Comparison of ENCODE assay signal across 14 cellular contexts in the genomic region with DNA sequence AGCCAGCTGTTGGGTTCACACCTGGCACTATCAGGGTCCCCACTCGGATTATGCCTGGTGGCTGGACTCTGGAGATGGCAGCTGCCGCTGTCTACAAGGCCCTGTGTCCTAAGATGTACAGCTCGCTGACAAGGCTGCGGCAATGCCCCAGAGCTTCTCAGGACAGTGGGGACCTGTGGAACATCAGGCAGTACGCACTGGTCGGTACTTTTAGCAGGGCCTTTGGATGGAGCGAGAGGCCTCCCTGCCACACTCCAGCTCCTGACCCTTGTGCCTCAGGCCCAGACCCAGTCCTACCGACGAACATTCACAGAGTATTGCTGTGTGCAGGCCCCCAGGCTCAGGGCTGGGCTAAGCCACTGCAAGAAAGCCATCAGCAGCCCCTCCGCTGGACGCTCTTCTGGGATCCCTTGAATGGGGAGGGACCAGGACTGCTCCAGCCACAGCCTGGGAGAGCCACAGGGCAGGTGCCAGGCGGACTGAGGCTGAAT. TPM values are rescaled to one million over a fixed set of nuclear protein-coding genes. Genes with fewer than 3 reads are reported as not detected.
DNase-seq lines count a peak whose midpoint lies in the region; TF ChIP-seq lines count a peak whose summit lies in the region.
"Had no signal": no experiment of that assay in that cellular context is flagged by ENCODE, and none has a peak within 500 bp of the region (broad histone marks: within the 10 kb centered on the region; RNA-seq: fewer than 3 reads in every experiment).

No MANE protein-coding gene starts in this region.

- no peaks in the 10 kb centered on the region for H3K36me3 ChIP-seq in colonic mucosa
- H3K36me3 ChIP-seq in prostate gland = no peaks in the 10 kb centered on the region
- H3K36me3 ChIP-seq: esophagus muscularis mucosa, heart left ventricle had no signal

- TF ChIP-seq CTCF in GM20000 (IDR thresholded peaks at IDR 0.05; ENCODE audit: extremely low read depth, missing control alignments) = no peak
- TF ChIP-seq CTCF in colonic mucosa (IDR thresholded peaks at IDR 0.05) = no peak
- no peak for TF ChIP-seq CTCF in prostate gland (IDR thresholded peaks at IDR 0.05)
- TF ChIP-seq CTCF in foreskin fibroblast (IDR thresholded peaks at IDR 0.05; ENCODE audit: low read depth, low read length) = no peak

- no peaks in the 10 kb centered on the region for H3K9me3 ChIP-seq in colonic mucosa
- no peaks in the 10 kb centered on the region for H3K9me3 ChIP-seq in prostate gland
- H3K9me3 ChIP-seq: psoas muscle had no signal

- no peaks in the 10 kb centered on the region for H3K4me1 ChIP-seq in colonic mucosa
- H3K4me1 ChIP-seq in prostate gland (replicated peaks) = no peaks in the 10 kb centered on the region
- H3K4me1 ChIP-seq: heart left ventricle, psoas muscle had no signal

- H3K27me3 ChIP-seq in colonic mucosa = no peaks in the 10 kb centered on the region
- peaks cover 5% of the 10 kb centered on the region for H3K27me3 ChIP-seq in prostate gland (replicated peaks; ENCODE audit: insufficient read depth)

- no peak overlapping the region for H3K9ac ChIP-seq in colonic mucosa (ENCODE audit: low read depth in 2 of 2, low read length in 2 of 2)

- H3K4me3 ChIP-seq in colonic mucosa (no peak overlapping the region), prostate gland (no peak overlapping the region), foreskin fibroblast (ENCODE audit: low read depth in 1 of 2, low read length in 2 of 2) (no peak overlapping the region)
- H3K4me3 ChIP-seq: esophagus muscularis mucosa, heart left ventricle, psoas muscle had no signal

- peak; percentile 44 for DNase-seq in activated CD8-positive, alpha-beta memory T cell treated with anti-CD3 and anti-CD28 coated beads for 24 hours
- no peak for DNase-seq in activated CD8-positive, alpha-beta memory T cell treated with anti-CD3 and anti-CD28 coated beads, Interleukin-2, amount 50 U/mL, for 4 hours
- DNase-seq in GM20000 (ENCODE audit: low spot score) = peak; percentile 11
- DNase-seq in colonic mucosa = peak; percentile 14
- DNase-seq in prostate gland (ENCODE audit: low spot score) = peak; percentile 3
- DNase-seq in NCI-H1048 (lab: John Stamatoyannopoulos, UW) = no peak
- no peak for DNase-seq in COLO829 (ENCODE audit: low spot score)
- DNase-seq in foreskin fibroblast = no peak
- DNase-seq: NCI-H187 had no signal

- 86% methylated on average over 12 of the region's 12 CpGs for WGBS in prostate gland

- no peak overlapping the region for H3K27ac ChIP-seq in colonic mucosa
- no peak overlapping the region for H3K27ac ChIP-seq in prostate gland
- H3K27ac ChIP-seq: esophagus muscularis mucosa, heart left ventricle, psoas muscle had no signal

- intact Hi-C loops in colonic mucosa (cut with DNase I) = no loop called here
- intact Hi-C loops in prostate gland (cut with DNase I) = loop anchor here (10.0 kb wide), 1 partner anchor 313 kb away; no protein-coding TSS in a partner anchor

- TF ChIP-seq POLR2A in prostate gland (IDR thresholded peaks at IDR 0.05) = no peak

RNA-seq across cellular contexts. Expression of gene HMX1, which starts 45.7 kb away (rescaled TPM):
- total RNA-seq in colonic mucosa = not detected
- 1 to 10 TPM in 1 of 2 donors, not detected in 1; 5.3 TPM for total RNA-seq in prostate gland
- total RNA-seq: aorta; psoas muscle; T-helper 1 cell treated with Interleukin-12 subunit alpha and Interleukin-12 subunit beta and Interleukin-4 antibody, amounts not matched to agents 30 ng/mL and 1 ng/mL, for 36 hours had no signal

Comparison
In these comparisons a context has a peak if more than half of its experiments do, and no peak if none do; other contexts are left out.
1. DNase-seq: peak in activated CD8-positive, alpha-beta memory T cell treated with anti-CD3 and anti-CD28 coated beads for 24 hours (single experiment), GM20000 (single experiment), colonic mucosa (single experiment) and prostate gland (single experiment); none in activated CD8-positive, alpha-beta memory T cell treated with anti-CD3 and anti-CD28 coated beads, Interleukin-2, amount 50 U/mL, for 4 hours (single experiment), NCI-H1048 (single experiment), COLO829 (single experiment) and foreskin fibroblast (0 of 2).